ENCODE assay signal across 8 cellular contexts in genomic region chr19:7970716-7971448, GRCh38. TPM values are rescaled to one million over a fixed set of nuclear protein-coding genes. Genes with fewer than 3 reads are reported as not detected.
DNase-seq lines count a peak whose midpoint lies in the region; ATAC-seq and TF ChIP-seq lines count a peak whose summit lies in the region.

No MANE protein-coding gene starts in this region.

- no peaks in the 10 kb centered on the region for H3K9me3 ChIP-seq in Loucy (ENCODE audit: insufficient read depth, low read depth, low read length)

- H3F3A ChIP-seq in Loucy (ENCODE audit: low read depth), result no peaks in the 10 kb centered on the region

- H3K36me3 ChIP-seq in Loucy (ENCODE audit: insufficient read depth, low read length), result peaks cover 92% of the 10 kb centered on the region; the same call in 1 of the 2 replicates

- H3K4me1 Mint-ChIP-seq in activated naive CD8-positive, alpha-beta T cell treated with anti-CD3 and anti-CD28 coated beads for 36 hours, result no peaks in the 10 kb centered on the region
- peaks cover 7% of the 10 kb centered on the region for H3K4me1 Mint-ChIP-seq in stimulated activated effector memory CD8-positive, alpha-beta T cell treated with anti-CD3 and anti-CD28 coated beads, Interleukin-12 subunit alpha, Interleukin-12 subunit beta, amount 100 ng/mL, for 72 hours

- peaks cover 4% of the 10 kb centered on the region for H3K36me3 Mint-ChIP-seq in activated naive CD8-positive, alpha-beta T cell treated with anti-CD3 and anti-CD28 coated beads for 36 hours
- H3K36me3 Mint-ChIP-seq in stimulated activated effector memory CD8-positive, alpha-beta T cell treated with anti-CD3 and anti-CD28 coated beads, Interleukin-12 subunit alpha, Interleukin-12 subunit beta, amount 100 ng/mL, for 72 hours, result peaks cover 89% of the 10 kb centered on the region

- H3K4me1 ChIP-seq in Loucy (ENCODE audit: insufficient read depth, low read length, poor library complexity, severe bottlenecking), result no peaks in the 10 kb centered on the region

- no peak overlapping the region for H2AFZ ChIP-seq in Loucy (ENCODE audit: low read length)

- H3K9me3 Mint-ChIP-seq in activated naive CD8-positive, alpha-beta T cell treated with anti-CD3 and anti-CD28 coated beads for 36 hours, result no peaks in the 10 kb centered on the region
- H3K9me3 Mint-ChIP-seq in stimulated activated effector memory CD8-positive, alpha-beta T cell treated with anti-CD3 and anti-CD28 coated beads, Interleukin-12 subunit alpha, Interleukin-12 subunit beta, amount 100 ng/mL, for 72 hours, result no peaks in the 10 kb centered on the region

- no peaks in the 10 kb centered on the region for H3K27me3 Mint-ChIP-seq in activated naive CD8-positive, alpha-beta T cell treated with anti-CD3 and anti-CD28 coated beads for 36 hours

- H3K9me2 ChIP-seq in Loucy (replicated peaks; ENCODE audit: low read depth, low read length), result no peaks in the 10 kb centered on the region

- ATAC-seq in stimulated activated effector memory CD8-positive, alpha-beta T cell treated with anti-CD3 and anti-CD28 coated beads, Interleukin-12 subunit alpha, Interleukin-12 subunit beta, amount 100 ng/mL, for 72 hours, result peak; percentile 37
- ATAC-seq in GM18520 (IDR thresholded peaks at IDR 0.05; ENCODE audit: unreplicated experiment) (no peak), GM19397 (IDR thresholded peaks at IDR 0.05; ENCODE audit: unreplicated experiment) (no peak)

- TF ChIP-seq CTCF in Loucy (conservative IDR thresholded peaks at IDR 0.05; ENCODE audit: low read length), result peak; percentile 88

- H3K4me2 ChIP-seq in Loucy (ENCODE audit: low read depth, low read length, poor library complexity, severe bottlenecking), result no peak overlapping the region

- no peak overlapping the region for H3K4me3 ChIP-seq in Loucy (ENCODE audit: low read length, poor library complexity, severe bottlenecking)

- peak; percentile 12 to 13 for DNase-seq in activated CD4-positive, alpha-beta T cell treated with anti-CD3 and anti-CD28 coated beads for 4 hours
- DNase-seq in activated CD4-positive, alpha-beta T cell treated with anti-CD3 and anti-CD28 coated beads for 1 hour, result no peak
- DNase-seq in activated naive CD8-positive, alpha-beta T cell treated with anti-CD3 and anti-CD28 coated beads for 36 hours, result peak; percentile 23
- DNase-seq in iPS-NIHi7 (ENCODE audit: extremely low spot score), result peak; percentile 88
- DNase-seq in stimulated activated effector memory CD8-positive, alpha-beta T cell treated with anti-CD3 and anti-CD28 coated beads, Interleukin-12 subunit alpha, Interleukin-12 subunit beta, amount 100 ng/mL, for 72 hours (ENCODE audit: low spot score in 2 of 2), result no peak

- H3K4me3 Mint-ChIP-seq in activated naive CD8-positive, alpha-beta T cell treated with anti-CD3 and anti-CD28 coated beads for 36 hours, result no peak overlapping the region
- no peak overlapping the region for H3K4me3 Mint-ChIP-seq in stimulated activated effector memory CD8-positive, alpha-beta T cell treated with anti-CD3 and anti-CD28 coated beads, Interleukin-12 subunit alpha, Interleukin-12 subunit beta, amount 100 ng/mL, for 72 hours

- H4K20me1 ChIP-seq in Loucy (ENCODE audit: insufficient read depth, low read length, poor library complexity, severe bottlenecking), result peaks cover 23% of the 10 kb centered on the region

- no peaks in the 10 kb centered on the region for H3K27me3 ChIP-seq in Loucy (ENCODE audit: insufficient read depth, low read length, poor library complexity, severe bottlenecking)

- no peak overlapping the region for H3K9ac ChIP-seq in Loucy (ENCODE audit: low read depth, low read length, poor library complexity, severe bottlenecking)

- H3K79me2 ChIP-seq in Loucy (ENCODE audit: insufficient read depth, low read length), result no peaks in the 10 kb centered on the region

- no peak overlapping the region for H3K27ac Mint-ChIP-seq in activated naive CD8-positive, alpha-beta T cell treated with anti-CD3 and anti-CD28 coated beads for 36 hours
- H3K27ac Mint-ChIP-seq in stimulated activated effector memory CD8-positive, alpha-beta T cell treated with anti-CD3 and anti-CD28 coated beads, Interleukin-12 subunit alpha, Interleukin-12 subunit beta, amount 100 ng/mL, for 72 hours, result no peak overlapping the region

RNA-seq across cellular contexts. Expression of gene TIMM44, which starts 27.4 kb away (rescaled TPM):
- total RNA-seq in activated naive CD8-positive, alpha-beta T cell treated with anti-CD3 and anti-CD28 coated beads for 36 hours, result 100 to 1,000 TPM; 125 to 136 TPM

RNA-seq across cellular contexts. Expression of gene ELAVL1, which starts 34.6 kb away (rescaled TPM):
- 100 to 1,000 TPM; 169 to 172 TPM for total RNA-seq in activated naive CD8-positive, alpha-beta T cell treated with anti-CD3 and anti-CD28 coated beads for 36 hours

RNA-seq across cellular contexts. Expression of gene CTXN1, which starts 44.9 kb away (rescaled TPM):
- total RNA-seq in activated naive CD8-positive, alpha-beta T cell treated with anti-CD3 and anti-CD28 coated beads for 36 hours, result under 1 TPM; 0.44 to 0.52 TPM

RNA-seq across cellular contexts. Expression of gene SNAPC2, which starts 50.7 kb away (rescaled TPM):
- 10 to 100 TPM; 14.4 to 14.8 TPM for total RNA-seq in activated naive CD8-positive, alpha-beta T cell treated with anti-CD3 and anti-CD28 coated beads for 36 hours

RNA-seq across cellular contexts. Expression of gene TGFBR3L, which starts 56.3 kb away (rescaled TPM):
- total RNA-seq in activated naive CD8-positive, alpha-beta T cell treated with anti-CD3 and anti-CD28 coated beads for 36 hours, result 1 to 10 TPM; 2.1 to 3.2 TPM

Comparison
In these comparisons a context has a peak if more than half of its experiments do, and no peak if none do; other contexts are left out.
1. DNase-seq: peak in activated CD4-positive, alpha-beta T cell treated with anti-CD3 and anti-CD28 coated beads for 4 hours (2 of 2), activated naive CD8-positive, alpha-beta T cell treated with anti-CD3 and anti-CD28 coated beads for 36 hours (single experiment) and iPS-NIHi7 (single experiment); none in activated CD4-positive, alpha-beta T cell treated with anti-CD3 and anti-CD28 coated beads for 1 hour (single experiment) and stimulated activated effector memory CD8-positive, alpha-beta T cell treated with anti-CD3 and anti-CD28 coated beads, Interleukin-12 subunit alpha, Interleukin-12 subunit beta, amount 100 ng/mL, for 72 hours (0 of 2).